ENCODE assay signal across 8 cellular contexts in the genomic region with DNA sequence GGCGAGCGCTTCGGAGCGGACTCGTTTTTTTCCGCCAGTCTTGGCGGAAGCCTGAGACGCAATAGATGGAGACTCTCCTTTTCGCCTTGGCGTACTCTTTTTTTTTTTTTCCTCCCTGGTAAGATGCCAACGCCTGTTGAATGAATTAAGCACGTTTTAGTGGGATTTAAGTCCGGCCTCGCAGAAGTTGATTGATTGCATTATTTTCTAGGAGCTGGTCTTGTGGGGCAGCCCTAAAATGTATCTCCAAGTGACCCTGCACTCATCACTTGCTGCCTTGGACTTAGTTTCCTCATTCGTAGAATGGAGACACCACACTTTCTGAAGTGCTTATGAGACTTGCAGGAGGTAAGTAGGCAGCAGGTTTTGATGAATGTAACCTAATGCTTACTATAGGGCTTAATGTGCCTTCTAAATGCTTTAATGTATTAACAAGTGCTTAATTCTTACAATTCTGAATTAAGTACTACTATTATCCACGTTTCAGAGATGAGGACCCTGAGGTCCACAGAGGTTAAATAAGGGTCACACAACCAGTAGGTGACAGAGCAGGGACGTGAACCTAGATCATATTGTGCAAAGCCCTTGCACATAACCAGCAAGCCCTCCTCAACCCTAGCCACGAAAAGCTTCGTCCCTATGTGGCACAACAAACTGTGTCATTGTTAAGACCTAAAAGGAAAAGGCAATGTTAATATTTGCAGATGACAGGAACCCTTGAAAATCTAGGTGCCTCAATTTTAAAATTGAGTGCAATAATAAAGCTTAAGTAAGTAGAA. TPM values are rescaled to one million over a fixed set of nuclear protein-coding genes. Genes with fewer than 3 reads are reported as not detected.
A peak's percentile ranks its signal among the peaks of the same experiment; 100 is the strongest.
DNase-seq lines count a peak whose midpoint lies in the region; ATAC-seq and TF ChIP-seq lines count a peak whose summit lies in the region.

No MANE protein-coding gene starts in this region.

- no peaks in the 10 kb centered on the region for H3K27me3 ChIP-seq in HUES6 (ENCODE audit: control insufficient read depth, insufficient read depth, low read length)
- H3K27me3 ChIP-seq in left lung = no peaks in the 10 kb centered on the region
- no peaks in the 10 kb centered on the region for H3K27me3 ChIP-seq in tibial nerve

- H3K9me3 ChIP-seq in HUES6 (ENCODE audit: control insufficient read depth, insufficient read depth, low read depth, low read length) (no peaks in the 10 kb centered on the region), left lung (no peaks in the 10 kb centered on the region), tibial nerve (no peaks in the 10 kb centered on the region)

- H3K9ac ChIP-seq in HUES6 (ENCODE audit: low read length) = peak overlapping the region; percentile 98

- TF ChIP-seq EP300 in tibial nerve (IDR thresholded peaks at IDR 0.05) = no peak

- DNase-seq in GF-D8 (lab: John Stamatoyannopoulos, UW) (peak; percentile 66), left lung (no peak), tibial nerve (ENCODE audit: low spot score in 2 of 2) (no peak), NCI-H2171 treated with DMSO at 0.1 percent for 48 hours (lab: John Stamatoyannopoulos, UW) (no peak)
- no peak for DNase-seq in stimulated activated naive CD4-positive, alpha-beta T cell treated with Interleukin-2 at 50 U/mL for 16 hours (lab: John Stamatoyannopoulos, UW)

- TF ChIP-seq POLR2A in tibial nerve (IDR thresholded peaks at IDR 0.05) = no peak

- WGBS in tibial nerve, 2 donors = 8 to 13% methylated on average over 19 of the region's 19 CpGs

- H3K27ac ChIP-seq in HUES6 (ENCODE audit: low read depth, low read length) (peak overlapping the region; percentile 99), angular gyrus (ENCODE audit: low read depth, low read length) (peak overlapping the region; percentile 76), left lung (peak overlapping the region; percentile 96 to 99), tibial nerve (peak overlapping the region; percentile 88 to 99 (median 98))

- ATAC-seq in GM21447 (IDR thresholded peaks at IDR 0.05; ENCODE audit: unreplicated experiment) (peak; percentile 28), left lung (peak; percentile 8)

- H3K36me3 ChIP-seq in HUES6 (ENCODE audit: control insufficient read depth, insufficient read depth, low read length) (no peaks in the 10 kb centered on the region), left lung (no peaks in the 10 kb centered on the region), tibial nerve (no peaks in the 10 kb centered on the region)

- TF ChIP-seq CTCF in left lung (IDR thresholded peaks at IDR 0.05) (no peak), tibial nerve (IDR thresholded peaks at IDR 0.05) (no peak)

- peak overlapping the region; percentile 82 for H3K4me3 ChIP-seq in HUES6 (ENCODE audit: low read depth, low read length)
- peak overlapping the region; percentile 90 to 91 for H3K4me3 ChIP-seq in left lung
- peak overlapping the region; percentile 93 to 100 (median 96) for H3K4me3 ChIP-seq in tibial nerve

- peaks cover 43% of the 10 kb centered on the region for H3K4me1 ChIP-seq in HUES6 (ENCODE audit: control insufficient read depth, insufficient read depth, low read length)
- peaks cover 18 to 50% of the 10 kb centered on the region in 2 donors for H3K4me1 ChIP-seq in left lung
- H3K4me1 ChIP-seq in tibial nerve = peaks cover 0 to 42% (median 28%) of the 10 kb centered on the region in 4 donors

- intact Hi-C loops in left lung (cut with DNase I) = no loop called here

RNA-seq across cellular contexts. Expression of gene ARGLU1, which starts 0.5 kb away (rescaled TPM):
- total RNA-seq in left lung (10 to 100 TPM; 67.3 to 84.2 TPM), tibial nerve (100 to 1,000 TPM; 115 to 148 (median 138) TPM)

RNA-seq across cellular contexts. Expression of gene EFNB2, which starts 33.0 kb away (rescaled TPM):
- total RNA-seq in left lung (10 to 100 TPM; 39.6 to 40.2 TPM), tibial nerve (10 to 100 TPM; 12.6 to 20.8 (median 18.3) TPM)
